ENCODE assay signal across 7 cellular contexts in the genomic region with DNA sequence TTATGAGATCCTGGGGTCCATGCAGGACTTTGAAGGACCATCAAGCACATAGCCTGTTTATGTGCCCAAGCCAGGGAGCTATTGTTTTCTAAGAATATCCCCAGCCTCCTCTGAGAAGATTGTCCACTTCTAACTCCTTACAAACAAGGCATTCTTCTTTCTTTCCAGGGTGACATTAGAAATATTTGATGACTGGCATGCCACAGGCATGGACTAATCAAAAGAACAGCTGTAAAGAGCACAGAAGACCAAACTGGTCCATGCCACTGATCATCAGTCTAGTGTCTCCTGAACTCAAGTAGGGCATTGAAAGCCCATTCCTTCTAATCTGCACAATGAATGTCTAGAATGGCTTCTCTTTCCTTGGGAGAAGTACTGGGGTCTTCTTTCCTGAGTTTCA. TPM values are rescaled to one million over a fixed set of nuclear protein-coding genes. Genes with fewer than 3 reads are reported as not detected.
"Had no signal": no experiment of that assay in that cellular context is flagged by ENCODE, and none has a peak within 500 bp of the region (broad histone marks: within the 10 kb centered on the region; RNA-seq: fewer than 3 reads in every experiment).

No MANE protein-coding gene starts in this region.

- H3K4me3 Mint-ChIP-seq: GM23338, H9, IgD-negative memory B cell had no signal

- DNase-seq: H9, HCEC 1CT, KG1 had no signal

- H3K27ac ChIP-seq: HL-60 had no signal

- H3K4me3 ChIP-seq: GM23338 had no signal

- ATAC-seq: GM23338, HepG2 had no signal

- H3K27ac Mint-ChIP-seq: GM23338 had no signal

RNA-seq across cellular contexts. Expression of gene LMO2, which starts 24.9 kb away (rescaled TPM):
- total RNA-seq: HepG2 had no signal
- polyA plus RNA-seq: HepG2 had no signal
